1 cellular context compared by ENCODE assay signal in the genomic region with DNA sequence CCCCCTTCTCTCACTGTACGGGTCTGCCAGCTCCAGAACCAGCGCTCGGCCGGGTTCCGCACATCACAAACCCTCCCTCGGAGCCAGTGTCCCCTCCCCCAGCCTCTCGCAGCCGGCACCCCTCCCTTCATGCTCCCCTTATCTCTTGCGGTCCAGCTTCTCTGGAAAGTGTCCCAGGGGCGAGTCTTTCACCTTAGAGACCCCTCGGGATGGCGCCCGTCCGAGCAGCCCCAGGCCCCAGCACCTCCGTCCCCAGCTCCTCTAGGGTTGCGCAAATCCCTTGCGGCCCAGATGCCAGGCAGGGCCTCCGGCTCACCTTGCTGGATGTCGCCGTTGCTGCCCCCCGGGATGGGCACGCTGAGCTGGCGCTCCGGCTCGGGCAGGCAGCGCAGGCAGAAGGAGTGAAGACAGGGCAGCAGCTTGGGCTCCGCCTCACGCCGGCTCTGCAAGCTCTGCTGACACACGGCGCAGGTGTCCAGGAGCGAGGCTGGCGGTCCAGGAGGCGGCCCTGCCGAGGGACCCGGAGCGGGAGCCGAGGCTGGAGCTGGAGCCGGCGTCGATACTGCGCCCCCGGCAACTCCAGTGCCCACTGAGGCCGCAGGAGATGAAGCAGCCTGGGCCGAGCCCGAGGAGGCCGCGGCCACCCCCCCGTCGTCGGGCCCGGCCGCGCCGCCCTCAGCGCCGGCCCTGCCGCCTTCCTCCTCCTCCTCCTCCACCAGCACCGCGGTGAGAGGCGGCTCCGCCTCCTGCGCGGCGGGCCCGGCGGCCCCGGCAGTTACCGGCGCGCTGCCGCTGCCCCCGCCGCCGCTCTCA.
TF ChIP-seq lines count a peak whose summit lies in the region.

No MANE protein-coding gene starts in this region.

TF ChIP-seq in endothelial cell of umbilical vein, 7 proteins besides CTCF, POLR2A, EP300 and RAD21 (continued from another document):
- no peak for TF ChIP-seq FOS (IDR thresholded peaks at IDR 0.05; ENCODE audit: borderline replicate concordance, insufficient read depth, low read length)
- no peak for TF ChIP-seq POLR2AphosphoS5 (IDR thresholded peaks at IDR 0.05; ENCODE audit: insufficient read depth, low read depth, low read length)
- no peak for TF ChIP-seq JUN (IDR thresholded peaks at IDR 0.05; ENCODE audit: borderline replicate concordance, insufficient read depth, insufficient read length, low read depth)
- TF ChIP-seq GATA2 (IDR thresholded peaks at IDR 0.05; ENCODE audit: insufficient read depth, insufficient read length, low read depth, low read length): no peak
- no peak for TF ChIP-seq MYC (IDR thresholded peaks at IDR 0.05; ENCODE audit: low read depth, low read length)
- no peak for TF ChIP-seq EZH2 (IDR thresholded peaks at IDR 0.05; ENCODE audit: borderline replicate concordance, low read depth, low read length, severe bottlenecking)
TF ChIP-seq in endothelial cell of umbilical vein: peak in this region for 0.
